In genomic region chrX:144293229-144293628, GRCh38 we compare ENCODE assay signal across 29 cellular contexts.
"Had no signal": no experiment of that assay in that cellular context is flagged by ENCODE, and none has a peak within 500 bp of the region (broad histone marks: within the 10 kb centered on the region; RNA-seq: fewer than 3 reads in every experiment).

No MANE protein-coding gene starts in this region.

- H3K4me3 ChIP-seq: left lung, lower lobe of right lung, pancreas, prostate gland, spleen, stomach, testis, thyroid gland, upper lobe of right lung, uterus had no signal

- H3K27me3 Mint-ChIP-seq: naive B cell; natural killer cell treated with Interleukin-12 subunit alpha and Interleukin-12 subunit beta and Interleukin-15 and Interleukin-18, amount 100 ng/mL, for 72 hours; stimulated activated memory B cell treated with anti-CD40 and anti-IgM and Interleukin-4, amounts not matched to agents 10 μg/mL and 1 μg/mL and 100 μg/mL, for 72 hours had no signal

- FAIRE-seq: islet of Langerhans, kidney, pancreas, small intestine had no signal

- H3K27ac ChIP-seq: left lung, lower lobe of right lung, pancreas, prostate gland, spleen, stomach, testis, thyroid gland, upper lobe of right lung, uterus had no signal

- H3K4me3 Mint-ChIP-seq: immature natural killer cell; mesothelial cell of epicardium; naive B cell; natural killer cell treated with Interleukin-12 subunit alpha and Interleukin-12 subunit beta and Interleukin-15 and Interleukin-18, amount 100 ng/mL, for 72 hours; stimulated activated memory B cell treated with anti-CD40 and anti-IgM and Interleukin-4, amounts not matched to agents 10 μg/mL and 1 μg/mL and 100 μg/mL, for 72 hours had no signal

- H3K9me3 ChIP-seq: left lung, lower lobe of right lung, pancreas, prostate gland, testis, thyroid gland, upper lobe of right lung, uterus had no signal

- H3K4me1 ChIP-seq: left lung, lower lobe of right lung, pancreas, prostate gland, spleen, stomach, testis, thyroid gland, upper lobe of right lung, uterus had no signal

- ATAC-seq: left colon; left lung; lower lobe of right lung; natural killer cell treated with Interleukin-12 subunit alpha and Interleukin-12 subunit beta and Interleukin-15 and Interleukin-18, amount 100 ng/mL, for 72 hours; pancreas; right cardiac atrium; sciatic nerve; stimulated activated memory B cell treated with anti-CD40 and anti-IgM and Interleukin-4, amounts not matched to agents 10 μg/mL and 1 μg/mL and 100 μg/mL, for 72 hours; upper lobe of right lung had no signal

- H3K36me3 Mint-ChIP-seq: mesothelial cell of epicardium; stimulated activated memory B cell treated with anti-CD40 and anti-IgM and Interleukin-4, amounts not matched to agents 10 μg/mL and 1 μg/mL and 100 μg/mL, for 72 hours had no signal

- H3K4me1 Mint-ChIP-seq: immature natural killer cell; mesothelial cell of epicardium; naive B cell; stimulated activated memory B cell treated with anti-CD40 and anti-IgM and Interleukin-4, amounts not matched to agents 10 μg/mL and 1 μg/mL and 100 μg/mL, for 72 hours had no signal

- H3K27me3 ChIP-seq: left lung, pancreas, spleen, stomach, testis, thyroid gland, upper lobe of right lung, uterus had no signal

- H3K36me3 ChIP-seq: left lung, lower lobe of right lung, pancreas, prostate gland, spleen, stomach, thyroid gland, upper lobe of right lung, uterus had no signal

- DNase-seq: hypothalamus; immature natural killer cell; kidney; left colon; left lung; lower lobe of right lung; mesendoderm; naive B cell; pancreas; posterior cingulate gyrus; retina; right cardiac atrium; small intestine; spleen; stimulated activated CD4-positive, alpha-beta T cell treated with anti-CD3 and anti-CD28 coated beads, Interleukin-4, amount 100 ng/mL, for 4 hours; stimulated activated CD8-positive, alpha-beta memory T cell treated with anti-CD3 and anti-CD28 coated beads, Interleukin-4, amount 100 ng/mL, for 48 hours; stimulated activated naive CD4-positive, alpha-beta T cell treated with Interleukin-2 at 50 U/mL for 16 hours; stomach; testis; thyroid gland; trophoblast cell; upper lobe of right lung; uterus had no signal

- H3K27ac Mint-ChIP-seq: immature natural killer cell; mesothelial cell of epicardium; naive B cell; natural killer cell treated with Interleukin-12 subunit alpha and Interleukin-12 subunit beta and Interleukin-15 and Interleukin-18, amount 100 ng/mL, for 72 hours; stimulated activated memory B cell treated with anti-CD40 and anti-IgM and Interleukin-4, amounts not matched to agents 10 μg/mL and 1 μg/mL and 100 μg/mL, for 72 hours had no signal
